Comparison of ENCODE assay signal across 1 cellular context in genomic region chr7:100559127-100559526, GRCh38.
TF ChIP-seq lines count a peak whose summit lies in the region.

No MANE protein-coding gene starts in this region.

TF ChIP-seq in HepG2, 621 proteins besides CTCF, POLR2A, EP300 and RAD21:
- TF ChIP-seq GMEB1 (CRISPR knock-in tag; IDR thresholded peaks at IDR 0.05; ENCODE audit: borderline replicate concordance) (0 out of 2 replicates have a peak, but pooled peaks have one; percentile 4), ZNF766 (CRISPR knock-in tag; IDR thresholded peaks at IDR 0.05; ENCODE audit: borderline replicate concordance) (0 out of 2 replicates have a peak, but pooled peaks have one; percentile 15), ZNF746 (CRISPR knock-in tag; IDR thresholded peaks at IDR 0.05) (no peak), MYPOP (CRISPR knock-in tag; IDR thresholded peaks at IDR 0.05) (0 out of 2 replicates have a peak, but pooled peaks have one; percentile 10)
